8 cellular contexts compared by ENCODE assay signal in the genomic region with DNA sequence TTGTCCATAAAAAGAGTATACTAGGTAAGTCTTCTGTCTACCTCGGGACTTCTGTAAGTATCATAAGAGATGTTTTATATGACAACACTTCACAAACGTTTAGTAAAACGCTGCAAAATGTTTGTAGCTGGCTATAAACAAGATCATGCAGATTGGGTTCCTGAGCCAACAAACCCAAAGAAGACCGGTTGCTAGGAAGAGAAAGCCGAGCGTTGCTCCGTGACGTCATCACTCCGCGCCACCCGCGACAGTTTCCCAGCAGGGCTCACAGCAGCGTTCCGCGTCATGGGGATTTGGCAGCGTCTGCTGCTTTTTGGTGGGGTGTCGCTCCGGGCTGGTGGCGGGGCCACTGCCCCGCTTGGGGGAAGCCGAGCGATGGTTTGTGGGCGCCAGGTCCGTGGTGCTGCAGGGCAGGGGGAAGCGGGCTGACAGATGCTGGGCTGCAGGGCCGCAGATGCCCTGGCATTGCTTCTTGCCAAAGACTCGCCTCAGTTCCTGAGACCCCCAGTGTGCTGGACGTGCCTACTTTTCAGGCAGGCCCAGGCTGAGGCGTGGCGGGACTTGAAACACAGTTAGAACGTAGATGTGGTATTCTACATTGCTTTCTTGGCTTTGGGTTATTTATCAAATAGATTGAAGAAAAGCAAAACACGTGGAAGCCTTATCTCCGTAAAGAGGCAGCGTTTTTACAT.
DNase-seq lines count a peak whose midpoint lies in the region; TF ChIP-seq lines count a peak whose summit lies in the region.

A gene with protein sequence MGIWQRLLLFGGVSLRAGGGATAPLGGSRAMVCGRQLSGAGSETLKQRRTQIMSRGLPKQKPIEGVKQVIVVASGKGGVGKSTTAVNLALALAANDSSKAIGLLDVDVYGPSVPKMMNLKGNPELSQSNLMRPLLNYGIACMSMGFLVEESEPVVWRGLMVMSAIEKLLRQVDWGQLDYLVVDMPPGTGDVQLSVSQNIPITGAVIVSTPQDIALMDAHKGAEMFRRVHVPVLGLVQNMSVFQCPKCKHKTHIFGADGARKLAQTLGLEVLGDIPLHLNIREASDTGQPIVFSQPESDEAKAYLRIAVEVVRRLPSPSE (plus strand): TSS at position 250 of the 692 bp plus-strand sequence. CDS start 36 bp downstream, at position 286.

- no peaks in the 10 kb centered on the region for H3K4me1 ChIP-seq in ES-I3 (ENCODE audit: insufficient read depth, low read length)
- H3K4me1 ChIP-seq in HAP-1 = peaks cover 12% of the 10 kb centered on the region
- H3K4me1 ChIP-seq in MM.1S (ENCODE audit: low read length) = 0 out of 2 replicates have a peak, but pooled peaks cover 3% of the 10 kb centered on the region
- peaks cover 12% of the 10 kb centered on the region for H3K4me1 ChIP-seq in neuron (ENCODE audit: insufficient read depth, low read length)
- peaks cover 4 to 15% (median 11%) of the 10 kb centered on the region in 5 donors for H3K4me1 ChIP-seq in subcutaneous abdominal adipose tissue (ENCODE audit: control insufficient read depth in 5 of 5, insufficient read depth in 5 of 5, low read length in 5 of 5)

- H3K79me2 ChIP-seq in MM.1S (ENCODE audit: low read length) = no peaks in the 10 kb centered on the region

- in situ Hi-C loops in HAP-1 (cut with MboI; ENCODE audit: low sequenced_read_pairs) = no loop called here

- H3K27ac ChIP-seq in MM.1S (ENCODE audit: low read length) (peak within 1 kb of the TSS; percentile 51; the same call in 1 of the 2 replicates), subcutaneous abdominal adipose tissue (ENCODE audit: low read depth, low read length) (peak within 1 kb of the TSS; percentile 88)

- H2AFZ ChIP-seq in MM.1S (ENCODE audit: low read length) (peak within 1 kb of the TSS; percentile 78), neuron (ENCODE audit: low read depth, low read length) (peak within 1 kb of the TSS; percentile 87)

- peak within 1 kb of the TSS; percentile 85 for H3K9ac ChIP-seq in ES-I3 (ENCODE audit: low read depth, low read length)
- H3K9ac ChIP-seq in MM.1S (ENCODE audit: low read length) = peak within 1 kb of the TSS; percentile 85
- peak within 1 kb of the TSS; percentile 69 to 96 (median 90) for H3K9ac ChIP-seq in subcutaneous abdominal adipose tissue (ENCODE audit: low read length in 5 of 5)

- H3K36me3 ChIP-seq in ES-I3 (ENCODE audit: insufficient read depth, low read length) (no peaks in the 10 kb centered on the region), HAP-1 (replicated peaks) (no peaks in the 10 kb centered on the region), MM.1S (replicated peaks; ENCODE audit: insufficient read depth, low read length) (no peaks in the 10 kb centered on the region), neuron (ENCODE audit: insufficient read depth, low read length) (peaks cover 3% of the 10 kb centered on the region), subcutaneous abdominal adipose tissue (ENCODE audit: control insufficient read depth in 5 of 5, insufficient read depth in 5 of 5, low read length in 5 of 5) (no peaks in the 10 kb centered on the region)

- H4K20me1 ChIP-seq in MM.1S (ENCODE audit: insufficient read depth, low read length) = no peaks in the 10 kb centered on the region

- H3K4me3 ChIP-seq in HAP-1 = peak within 1 kb of the TSS; percentile 91
- peak within 1 kb of the TSS; percentile 89 for H3K4me3 ChIP-seq in MM.1S (ENCODE audit: low read length)
- peak within 1 kb of the TSS; percentile 83 for H3K4me3 ChIP-seq in neuron (ENCODE audit: low read length)
- H3K4me3 ChIP-seq in subcutaneous abdominal adipose tissue (ENCODE audit: low read depth in 1 of 5, low read length in 5 of 5) = peak within 1 kb of the TSS; percentile 88 to 100 (median 97)

- DNase-seq in HAP-1 (ENCODE audit: low spot score in 2 of 2) (peak; percentile 85 to 96), MM.1S (peak; percentile 87), SIG-M5 (lab: John Stamatoyannopoulos, UW) (peak; percentile 64), foreskin melanocyte (peak; percentile 87)
- DNase-seq in activated gamma-delta T cell treated with anti-CD3 and anti-CD28 coated beads, Interleukin-2, amount 50 U/mL, for 16 hours (ENCODE audit: low read depth) = peak; percentile 96

- H3K27me3 ChIP-seq in HAP-1 (ENCODE audit: low read depth) = no peaks in the 10 kb centered on the region
- no peaks in the 10 kb centered on the region for H3K27me3 ChIP-seq in MM.1S (replicated peaks; ENCODE audit: insufficient read depth, low read length)
- no peaks in the 10 kb centered on the region for H3K27me3 ChIP-seq in neuron (ENCODE audit: insufficient read depth, low read length)
- H3K27me3 ChIP-seq in subcutaneous abdominal adipose tissue (ENCODE audit: control insufficient read depth in 5 of 5, insufficient read depth in 4 of 5, low read length in 5 of 5) = no peaks in the 10 kb centered on the region

- H3K4me2 ChIP-seq in MM.1S (ENCODE audit: low read depth, low read length) = peak within 1 kb of the TSS; percentile 69

- TF ChIP-seq CTCF in MM.1S (IDR thresholded peaks at IDR 0.05; ENCODE audit: low read length) = no peak

- no peaks in the 10 kb centered on the region for H3K9me2 ChIP-seq in MM.1S (replicated peaks; ENCODE audit: insufficient read depth, low read length)

- H3K9me3 ChIP-seq in ES-I3 (ENCODE audit: control insufficient read depth, insufficient read depth, low read length) (no peaks in the 10 kb centered on the region; the same call in 1 of the 2 replicates), HAP-1 (0 out of 2 replicates have a peak, but pooled peaks cover 2% of the 10 kb centered on the region), MM.1S (replicated peaks; ENCODE audit: insufficient read depth, low read length) (no peaks in the 10 kb centered on the region), neuron (ENCODE audit: low read length) (no peaks in the 10 kb centered on the region), subcutaneous abdominal adipose tissue (ENCODE audit: control insufficient read depth in 5 of 5, low read length in 5 of 5) (no peaks in the 10 kb centered on the region)

- H3F3A ChIP-seq in MM.1S (ENCODE audit: insufficient read depth, low read length) = no peaks in the 10 kb centered on the region

Comparison
In these comparisons a context has a peak if more than half of its experiments do, and no peak if none do; other contexts are left out.
1. Peak in every context shown above with its lines: DNase-seq, H3K4me3 ChIP-seq and H3K27ac ChIP-seq.